In the genomic region with DNA sequence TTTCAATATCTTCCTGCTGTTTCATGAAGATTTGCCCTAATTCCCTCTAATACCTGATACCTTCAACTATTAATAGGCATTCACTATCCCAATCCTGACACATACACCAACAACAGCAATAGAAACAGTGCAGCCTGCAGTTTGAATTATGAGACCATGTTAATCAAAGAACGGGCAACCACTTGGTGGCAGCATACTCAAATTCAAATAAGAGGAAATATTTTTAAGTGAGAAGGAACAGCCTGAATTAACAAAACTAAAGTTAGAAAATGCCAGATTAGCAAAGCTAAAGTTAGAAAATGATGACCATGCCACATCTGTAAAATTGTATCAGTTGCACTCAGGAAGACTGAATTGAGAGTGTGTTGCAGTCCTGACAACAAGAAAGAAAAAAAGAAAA, we compare ENCODE assay signal across 10 cellular contexts.
A peak's percentile ranks its signal among the peaks of the same experiment; 100 is the strongest.
DNase-seq lines count a peak whose midpoint lies in the region; ATAC-seq and TF ChIP-seq lines count a peak whose summit lies in the region.
"Had no signal": no experiment of that assay in that cellular context is flagged by ENCODE, and none has a peak within 500 bp of the region (broad histone marks: within the 10 kb centered on the region; RNA-seq: fewer than 3 reads in every experiment).

No MANE protein-coding gene starts in this region.

- no peaks in the 10 kb centered on the region for H3K27me3 Mint-ChIP-seq in Calu3 (ENCODE audit: unreplicated experiment)

- H3K27ac Mint-ChIP-seq in Calu3 (ENCODE audit: unreplicated experiment): no peak overlapping the region

- no peak overlapping the region for H3K4me3 ChIP-seq in thyroid gland (replicated peaks in 1 of 3)
- H3K4me3 ChIP-seq: SJCRH30 had no signal

- CTCF ChIA-PET in Calu3 (lab: Charles Lee): no interaction called here

- intact Hi-C loops in Calu3 (cut with micrococcal nuclease; ENCODE audit: unreplicated experiment): no loop called here
- intact Hi-C loops in thyroid gland (cut with DNase I): no loop called here

- no peak overlapping the region for H3K4me3 Mint-ChIP-seq in Calu3 (ENCODE audit: low read depth, unreplicated experiment)

- no peaks in the 10 kb centered on the region for H3K9me3 ChIP-seq in thyroid gland
- H3K9me3 ChIP-seq: SJCRH30 had no signal

- ATAC-seq in SK-N-SH treated with all-trans-retinoic acid at 6 μM for 48 hours (peak; percentile 47; the same call in 2 of the 3 replicates), HG02840 (IDR thresholded peaks at IDR 0.05; ENCODE audit: low FRiP score, unreplicated experiment) (no peak), HG03342 (IDR thresholded peaks at IDR 0.05; ENCODE audit: unreplicated experiment) (no peak)
- ATAC-seq: right cardiac atrium had no signal

- H3K27ac ChIP-seq in thyroid gland: no peak overlapping the region
- H3K27ac ChIP-seq: SJCRH30 had no signal

- no TSS peak for BruUV-seq in Calu3 (replicated peaks; lab: Mats Ljungman, UMichigan)

- no peaks in the 10 kb centered on the region for H3K36me3 ChIP-seq in thyroid gland
- H3K36me3 ChIP-seq: SJCRH30 had no signal

- no peaks in the 10 kb centered on the region for H3K4me1 ChIP-seq in thyroid gland
- H3K4me1 ChIP-seq: SJCRH30 had no signal

- no peak for TF ChIP-seq CTCF in Calu3 (IDR thresholded peaks at IDR 0.05; ENCODE audit: unreplicated experiment)
- no peak for TF ChIP-seq CTCF in thyroid gland (IDR thresholded peaks at IDR 0.05)

- TF ChIP-seq POLR2A in thyroid gland (IDR thresholded peaks at IDR 0.05): no peak

- no peaks in the 10 kb centered on the region for H3K9me3 Mint-ChIP-seq in Calu3 (ENCODE audit: low read depth, unreplicated experiment)

- WGBS in thyroid gland, 2 donors: 58 to 59% methylated on average over 1 of the region's 1 CpG

- H3K27me3 ChIP-seq in thyroid gland: no peaks in the 10 kb centered on the region
- H3K27me3 ChIP-seq: SJCRH30 had no signal

- H3K36me3 Mint-ChIP-seq in Calu3 (ENCODE audit: insufficient read depth, unreplicated experiment): no peaks in the 10 kb centered on the region

- DNase-seq in Calu3 (peak; percentile 1), HCEC 1CT (peak; percentile 3), kidney tubule cell (ENCODE audit: low spot score) (peak; percentile 26), NCI-H2227 (lab: John Stamatoyannopoulos, UW; ENCODE audit: unreplicated experiment) (no peak), thyroid gland (no peak)

- no peaks in the 10 kb centered on the region for H3K4me1 Mint-ChIP-seq in Calu3 (ENCODE audit: low read depth, unreplicated experiment)

TF ChIP-seq in SK-N-SH treated with all-trans-retinoic acid at 6 μM for 48 hours, 23 proteins besides CTCF, POLR2A, EP300 and RAD21:
- TF ChIP-seq, protein P1, sequence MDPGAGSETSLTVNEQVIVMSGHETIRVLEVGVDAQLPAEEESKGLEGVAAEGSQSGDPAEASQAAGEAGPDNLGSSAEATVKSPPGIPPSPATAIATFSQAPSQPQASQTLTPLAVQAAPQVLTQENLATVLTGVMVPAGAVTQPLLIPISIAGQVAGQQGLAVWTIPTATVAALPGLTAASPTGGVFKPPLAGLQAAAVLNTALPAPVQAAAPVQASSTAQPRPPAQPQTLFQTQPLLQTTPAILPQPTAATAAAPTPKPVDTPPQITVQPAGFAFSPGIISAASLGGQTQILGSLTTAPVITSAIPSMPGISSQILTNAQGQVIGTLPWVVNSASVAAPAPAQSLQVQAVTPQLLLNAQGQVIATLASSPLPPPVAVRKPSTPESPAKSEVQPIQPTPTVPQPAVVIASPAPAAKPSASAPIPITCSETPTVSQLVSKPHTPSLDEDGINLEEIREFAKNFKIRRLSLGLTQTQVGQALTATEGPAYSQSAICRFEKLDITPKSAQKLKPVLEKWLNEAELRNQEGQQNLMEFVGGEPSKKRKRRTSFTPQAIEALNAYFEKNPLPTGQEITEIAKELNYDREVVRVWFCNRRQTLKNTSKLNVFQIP (CRISPR knock-in tag; IDR thresholded peaks at IDR 0.05; ENCODE audit: borderline replicate concordance, low read depth): no peak
- TF ChIP-seq TOX (CRISPR knock-in tag; IDR thresholded peaks at IDR 0.05; ENCODE audit: borderline replicate concordance) (no peak), OSR1 (CRISPR knock-in tag; IDR thresholded peaks at IDR 0.05) (no peak), ZNF565 (CRISPR knock-in tag; conservative IDR thresholded peaks at IDR 0.05; ENCODE audit: low read depth) (no peak), TCF4 (CRISPR knock-in tag; IDR thresholded peaks at IDR 0.05; ENCODE audit: borderline replicate concordance) (no peak), ARNTL (CRISPR knock-in tag; IDR thresholded peaks at IDR 0.05; ENCODE audit: borderline replicate concordance, low read depth) (no peak), RARB (CRISPR knock-in tag; IDR thresholded peaks at IDR 0.05) (no peak), ESRRG (CRISPR knock-in tag; IDR thresholded peaks at IDR 0.05) (no peak), PPARA (CRISPR knock-in tag; IDR thresholded peaks at IDR 0.05; ENCODE audit: borderline replicate concordance) (no peak), ZNF70 (CRISPR knock-in tag; IDR thresholded peaks at IDR 0.05) (no peak), ZFP3 (CRISPR knock-in tag; IDR thresholded peaks at IDR 0.05) (no peak)
- TF ChIP-seq, protein P2, sequence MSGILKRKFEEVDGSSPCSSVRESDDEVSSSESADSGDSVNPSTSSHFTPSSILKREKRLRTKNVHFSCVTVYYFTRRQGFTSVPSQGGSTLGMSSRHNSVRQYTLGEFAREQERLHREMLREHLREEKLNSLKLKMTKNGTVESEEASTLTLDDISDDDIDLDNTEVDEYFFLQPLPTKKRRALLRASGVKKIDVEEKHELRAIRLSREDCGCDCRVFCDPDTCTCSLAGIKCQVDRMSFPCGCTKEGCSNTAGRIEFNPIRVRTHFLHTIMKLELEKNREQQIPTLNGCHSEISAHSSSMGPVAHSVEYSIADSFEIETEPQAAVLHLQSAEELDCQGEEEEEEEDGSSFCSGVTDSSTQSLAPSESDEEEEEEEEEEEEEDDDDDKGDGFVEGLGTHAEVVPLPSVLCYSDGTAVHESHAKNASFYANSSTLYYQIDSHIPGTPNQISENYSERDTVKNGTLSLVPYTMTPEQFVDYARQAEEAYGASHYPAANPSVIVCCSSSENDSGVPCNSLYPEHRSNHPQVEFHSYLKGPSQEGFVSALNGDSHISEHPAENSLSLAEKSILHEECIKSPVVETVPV (CRISPR knock-in tag; IDR thresholded peaks at IDR 0.05): no peak
- TF ChIP-seq, protein P3, sequence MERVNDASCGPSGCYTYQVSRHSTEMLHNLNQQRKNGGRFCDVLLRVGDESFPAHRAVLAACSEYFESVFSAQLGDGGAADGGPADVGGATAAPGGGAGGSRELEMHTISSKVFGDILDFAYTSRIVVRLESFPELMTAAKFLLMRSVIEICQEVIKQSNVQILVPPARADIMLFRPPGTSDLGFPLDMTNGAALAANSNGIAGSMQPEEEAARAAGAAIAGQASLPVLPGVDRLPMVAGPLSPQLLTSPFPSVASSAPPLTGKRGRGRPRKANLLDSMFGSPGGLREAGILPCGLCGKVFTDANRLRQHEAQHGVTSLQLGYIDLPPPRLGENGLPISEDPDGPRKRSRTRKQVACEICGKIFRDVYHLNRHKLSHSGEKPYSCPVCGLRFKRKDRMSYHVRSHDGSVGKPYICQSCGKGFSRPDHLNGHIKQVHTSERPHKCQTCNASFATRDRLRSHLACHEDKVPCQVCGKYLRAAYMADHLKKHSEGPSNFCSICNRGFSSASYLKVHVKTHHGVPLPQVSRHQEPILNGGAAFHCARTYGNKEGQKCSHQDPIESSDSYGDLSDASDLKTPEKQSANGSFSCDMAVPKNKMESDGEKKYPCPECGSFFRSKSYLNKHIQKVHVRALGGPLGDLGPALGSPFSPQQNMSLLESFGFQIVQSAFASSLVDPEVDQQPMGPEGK (CRISPR knock-in tag; IDR thresholded peaks at IDR 0.05; ENCODE audit: borderline replicate concordance): no peak
- TF ChIP-seq, protein P4, sequence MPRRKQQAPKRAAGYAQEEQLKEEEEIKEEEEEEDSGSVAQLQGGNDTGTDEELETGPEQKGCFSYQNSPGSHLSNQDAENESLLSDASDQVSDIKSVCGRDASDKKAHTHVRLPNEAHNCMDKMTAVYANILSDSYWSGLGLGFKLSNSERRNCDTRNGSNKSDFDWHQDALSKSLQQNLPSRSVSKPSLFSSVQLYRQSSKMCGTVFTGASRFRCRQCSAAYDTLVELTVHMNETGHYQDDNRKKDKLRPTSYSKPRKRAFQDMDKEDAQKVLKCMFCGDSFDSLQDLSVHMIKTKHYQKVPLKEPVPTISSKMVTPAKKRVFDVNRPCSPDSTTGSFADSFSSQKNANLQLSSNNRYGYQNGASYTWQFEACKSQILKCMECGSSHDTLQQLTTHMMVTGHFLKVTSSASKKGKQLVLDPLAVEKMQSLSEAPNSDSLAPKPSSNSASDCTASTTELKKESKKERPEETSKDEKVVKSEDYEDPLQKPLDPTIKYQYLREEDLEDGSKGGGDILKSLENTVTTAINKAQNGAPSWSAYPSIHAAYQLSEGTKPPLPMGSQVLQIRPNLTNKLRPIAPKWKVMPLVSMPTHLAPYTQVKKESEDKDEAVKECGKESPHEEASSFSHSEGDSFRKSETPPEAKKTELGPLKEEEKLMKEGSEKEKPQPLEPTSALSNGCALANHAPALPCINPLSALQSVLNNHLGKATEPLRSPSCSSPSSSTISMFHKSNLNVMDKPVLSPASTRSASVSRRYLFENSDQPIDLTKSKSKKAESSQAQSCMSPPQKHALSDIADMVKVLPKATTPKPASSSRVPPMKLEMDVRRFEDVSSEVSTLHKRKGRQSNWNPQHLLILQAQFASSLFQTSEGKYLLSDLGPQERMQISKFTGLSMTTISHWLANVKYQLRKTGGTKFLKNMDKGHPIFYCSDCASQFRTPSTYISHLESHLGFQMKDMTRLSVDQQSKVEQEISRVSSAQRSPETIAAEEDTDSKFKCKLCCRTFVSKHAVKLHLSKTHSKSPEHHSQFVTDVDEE (CRISPR knock-in tag; IDR thresholded peaks at IDR 0.05): no peak

Comparison
In these comparisons a context has a peak if more than half of its experiments do, and no peak if none do; other contexts are left out.
1. DNase-seq: peak in Calu3 (single experiment), HCEC 1CT (single experiment) and kidney tubule cell (single experiment); none in NCI-H2227 (single experiment) and thyroid gland (0 of 2).